7 cellular contexts compared by ENCODE assay signal in genomic region chr4:112060212-112060611, GRCh38.
DNase-seq lines count a peak whose midpoint lies in the region; ATAC-seq and TF ChIP-seq lines count a peak whose summit lies in the region.

No MANE protein-coding gene starts in this region.

- no peak overlapping the region for H3K27ac ChIP-seq in KMS-11
- H3K27ac ChIP-seq in suprapubic skin, result no peak overlapping the region

- POLR2A ChIA-PET in T-cell (lab: Charles Lee), result no interaction called here

- H3K4me3 Mint-ChIP-seq in nephron (no peak overlapping the region), T-cell (no peak overlapping the region)

- H4K20me1 ChIP-seq in KMS-11 (ENCODE audit: insufficient read depth), result no peaks in the 10 kb centered on the region

- H3K27me3 ChIP-seq in KMS-11 (ENCODE audit: insufficient read depth, low read depth) (no peaks in the 10 kb centered on the region), adipocyte (replicated peaks; ENCODE audit: control insufficient read depth, insufficient read depth, low read length) (no peaks in the 10 kb centered on the region), suprapubic skin (no peaks in the 10 kb centered on the region)

- H3K27ac Mint-ChIP-seq in nephron (no peak overlapping the region), T-cell (no peak overlapping the region)

- H3K4me1 Mint-ChIP-seq in nephron (no peaks in the 10 kb centered on the region), T-cell (peaks cover 2 to 6% (median 3%) of the 10 kb centered on the region in 3 donors)

- H3K27me3 Mint-ChIP-seq in nephron (ENCODE audit: low read depth) (no peaks in the 10 kb centered on the region), T-cell (peaks cover 11% of the 10 kb centered on the region in 2 donors)

- H3K79me2 ChIP-seq in KMS-11 (ENCODE audit: insufficient read depth, low read depth), result no peaks in the 10 kb centered on the region

- no peak overlapping the region for H2AFZ ChIP-seq in KMS-11 (ENCODE audit: low read depth)

- H3K4me3 ChIP-seq in KMS-11 (IDR thresholded peaks at IDR 0.05; ENCODE audit: insufficient read depth, low read depth, low read length) (no peak overlapping the region), adipocyte (ENCODE audit: low read length) (no peak overlapping the region), suprapubic skin (no peak overlapping the region)

- no peak for TF ChIP-seq EP300 in suprapubic skin (IDR thresholded peaks at IDR 0.05)

- peak; percentile 19 for DNase-seq in adipocyte (ENCODE audit: low read depth)
- no peak for DNase-seq in suprapubic skin (ENCODE audit: low spot score in 2 of 2)
- DNase-seq in T-cell, result no peak
- no peak for DNase-seq in NCI-H510A (lab: John Stamatoyannopoulos, UW)

- CTCF ChIA-PET in T-cell (lab: Charles Lee), result no interaction called here

- no peak overlapping the region for H3K9ac ChIP-seq in KMS-11
- no peak overlapping the region for H3K9ac ChIP-seq in adipocyte (ENCODE audit: low read length)

- H3K36me3 Mint-ChIP-seq in nephron (ENCODE audit: low read depth), result no peaks in the 10 kb centered on the region
- H3K36me3 Mint-ChIP-seq in T-cell, result no peaks in the 10 kb centered on the region

- no peak overlapping the region for H3K4me2 ChIP-seq in KMS-11

- TF ChIP-seq POLR2A in suprapubic skin (IDR thresholded peaks at IDR 0.05), result no peak

- no peak for ATAC-seq in T-cell (replicated peaks in 1 of 4)

- H3K36me3 ChIP-seq in KMS-11 (ENCODE audit: insufficient read depth) (no peaks in the 10 kb centered on the region), adipocyte (ENCODE audit: control insufficient read depth, insufficient read depth, low read length, severe bottlenecking) (no peaks in the 10 kb centered on the region), suprapubic skin (no peaks in the 10 kb centered on the region)

- H3K9me3 Mint-ChIP-seq in nephron (no peaks in the 10 kb centered on the region), T-cell (no peaks in the 10 kb centered on the region)

- TF ChIP-seq CTCF in GM12872 (IDR thresholded peaks at IDR 0.05; ENCODE audit: insufficient read depth, low read depth, low read length) (peak; percentile 47), KMS-11 (conservative IDR thresholded peaks at IDR 0.05; ENCODE audit: low read depth, low read length) (peak; percentile 68), nephron (IDR thresholded peaks at IDR 0.05; ENCODE audit: unreplicated experiment in 3 of 3) (peak; percentile 34 to 56 (median 36)), suprapubic skin (IDR thresholded peaks at IDR 0.05) (no peak)

- no peaks in the 10 kb centered on the region for H3K9me3 ChIP-seq in adipocyte (ENCODE audit: control insufficient read depth, low read length)
- no peaks in the 10 kb centered on the region for H3K9me3 ChIP-seq in suprapubic skin

- no peaks in the 10 kb centered on the region for H3K4me1 ChIP-seq in KMS-11 (ENCODE audit: low read depth, poor library complexity, severe bottlenecking)
- peaks cover 7% of the 10 kb centered on the region for H3K4me1 ChIP-seq in adipocyte (ENCODE audit: control insufficient read depth, insufficient read depth, low read length)
- H3K4me1 ChIP-seq in suprapubic skin, result no peaks in the 10 kb centered on the region

Comparison
In these comparisons a context has a peak if more than half of its experiments do, and no peak if none do; other contexts are left out.
1. CTCF ChIP-seq: peak in GM12872 (single experiment), KMS-11 (single experiment) and nephron (3 of 3); none in suprapubic skin (0 of 2).